ENCODE assay signal across 13 cellular contexts in genomic region chr17:45902892-45903346, GRCh38. TPM values are rescaled to one million over a fixed set of nuclear protein-coding genes. Genes with fewer than 3 reads are reported as not detected.
DNase-seq lines count a peak whose midpoint lies in the region; ATAC-seq, FAIRE-seq and TF ChIP-seq lines count a peak whose summit lies in the region.
"Had no signal": no experiment of that assay in that cellular context is flagged by ENCODE, and none has a peak within 500 bp of the region (broad histone marks: within the 10 kb centered on the region; RNA-seq: fewer than 3 reads in every experiment).

No MANE protein-coding gene starts in this region.

- no peaks in the 10 kb centered on the region; a peak in 1 of 3 replicates for H3K36me3 ChIP-seq in HEK293 (ENCODE audit: control insufficient read depth in 2 of 2, insufficient read depth in 1 of 2, low read length in 2 of 2)
- no peaks in the 10 kb centered on the region for H3K36me3 ChIP-seq in bronchial epithelial cell (ENCODE audit: control insufficient read depth, insufficient read depth, low read length)
- H3K36me3 ChIP-seq: thoracic aorta had no signal

- DNase-seq in NCI-H2107 (lab: John Stamatoyannopoulos, UW) = peak; percentile 65
- DNase-seq in bronchial epithelial cell (ENCODE audit: low read depth) = no peak
- peak; percentile 46 for DNase-seq in pons (ENCODE audit: low spot score)
- DNase-seq in activated naive CD8-positive, alpha-beta T cell treated with anti-CD3 and anti-CD28 coated beads for 36 hours = no peak
- DNase-seq: activated T-cell treated with anti-CD3 and anti-CD28 coated beads, Interleukin-2, amount 50 U/mL, for 24 hours; NCI-H1930 had no signal

- FAIRE-seq in bronchial epithelial cell (lab: Jason Lieb, UNC) = peak; percentile 88

- no peak overlapping the region for H3K4me3 Mint-ChIP-seq in activated naive CD8-positive, alpha-beta T cell treated with anti-CD3 and anti-CD28 coated beads for 36 hours
- H3K4me3 Mint-ChIP-seq: activated T-cell treated with anti-CD3 and anti-CD28 coated beads, Interleukin-2, amount 50 U/mL, for 24 hours had no signal

- H3K27ac ChIP-seq in HEK293 (ENCODE audit: extremely low read depth, low read depth, low read length) = no peak overlapping the region
- H3K27ac ChIP-seq: thoracic aorta had no signal

- H3K9me3 ChIP-seq in HEK293 (ENCODE audit: control insufficient read depth, insufficient read depth, low read depth, low read length) = no peaks in the 10 kb centered on the region
- H3K9me3 ChIP-seq: thoracic aorta had no signal

- H3K4me1 Mint-ChIP-seq in activated naive CD8-positive, alpha-beta T cell treated with anti-CD3 and anti-CD28 coated beads for 36 hours = peaks cover 12% of the 10 kb centered on the region

- H3K27me3 ChIP-seq in bronchial epithelial cell (ENCODE audit: control insufficient read depth, insufficient read depth, low read length) = peaks cover 13% of the 10 kb centered on the region

- ATAC-seq in HG03571 (IDR thresholded peaks at IDR 0.05; ENCODE audit: unreplicated experiment) (no peak), HG02759 (IDR thresholded peaks at IDR 0.05; ENCODE audit: unreplicated experiment) (no peak), GM21447 (IDR thresholded peaks at IDR 0.05; ENCODE audit: unreplicated experiment) (no peak)
- ATAC-seq: sciatic nerve had no signal

- H3K9me3 Mint-ChIP-seq in activated naive CD8-positive, alpha-beta T cell treated with anti-CD3 and anti-CD28 coated beads for 36 hours = no peaks in the 10 kb centered on the region
- H3K9me3 Mint-ChIP-seq: activated T-cell treated with anti-CD3 and anti-CD28 coated beads, Interleukin-2, amount 50 U/mL, for 24 hours had no signal

- CTCF ChIA-PET in HEK293 (lab: Yijun Ruan, JAX) = no interaction called here

- no peaks in the 10 kb centered on the region; the same call in 1 of the 2 replicates for H3K4me1 ChIP-seq in HEK293 (ENCODE audit: control insufficient read depth, insufficient read depth, low read length)

- H3K27me3 Mint-ChIP-seq in activated naive CD8-positive, alpha-beta T cell treated with anti-CD3 and anti-CD28 coated beads for 36 hours = peaks cover 81% of the 10 kb centered on the region

- POLR2A ChIA-PET in HEK293 (lab: Yijun Ruan, JAX) = no interaction called here

- H3K27ac Mint-ChIP-seq in activated naive CD8-positive, alpha-beta T cell treated with anti-CD3 and anti-CD28 coated beads for 36 hours = no peak overlapping the region
- H3K27ac Mint-ChIP-seq: activated T-cell treated with anti-CD3 and anti-CD28 coated beads, Interleukin-2, amount 50 U/mL, for 24 hours had no signal

- no peaks in the 10 kb centered on the region for H3K36me3 Mint-ChIP-seq in activated naive CD8-positive, alpha-beta T cell treated with anti-CD3 and anti-CD28 coated beads for 36 hours

- TF ChIP-seq CTCF in HEK293 (tag by site-specific recombination; IDR thresholded peaks at IDR 0.05) (no peak), bronchial epithelial cell (IDR thresholded peaks at IDR 0.05; ENCODE audit: insufficient read depth, low read length, severe bottlenecking) (no peak)

- H3K4me3 ChIP-seq in HEK293 (ENCODE audit: low read depth, low read length) (no peak overlapping the region), bronchial epithelial cell (ENCODE audit: low read depth, low read length) (no peak overlapping the region)
- H3K4me3 ChIP-seq: thoracic aorta had no signal

TF ChIP-seq in HEK293, 187 proteins besides CTCF, POLR2A, EP300 and RAD21:
- no peak for TF ChIP-seq KLF10 (tag by site-specific recombination; IDR thresholded peaks at IDR 0.05)
- peak; percentile 61; the same call in 1 of the 2 replicates for TF ChIP-seq REST (tag by site-specific recombination; IDR thresholded peaks at IDR 0.05)
- 0 out of 2 replicates have a peak, but pooled peaks have one; percentile 26 for TF ChIP-seq ZNF600 (tag by site-specific recombination; IDR thresholded peaks at IDR 0.05)
- TF ChIP-seq ZNF335 (tag by site-specific recombination; conservative IDR thresholded peaks at IDR 0.05) = no peak
- 0 out of 2 replicates have a peak, but pooled peaks have one; percentile 12 for TF ChIP-seq ZBTB17 (tag by site-specific recombination; IDR thresholded peaks at IDR 0.05)
- TF ChIP-seq ZIC2 (tag by site-specific recombination; IDR thresholded peaks at IDR 0.05) = no peak
- TF ChIP-seq ZNF341 (tag by site-specific recombination; IDR thresholded peaks at IDR 0.05; ENCODE audit: low read depth) = no peak
- no peak for TF ChIP-seq ZBTB49 (tag by site-specific recombination; IDR thresholded peaks at IDR 0.05; ENCODE audit: low read depth)
- TF ChIP-seq ZNF114 (tag by site-specific recombination; IDR thresholded peaks at IDR 0.05) = no peak

RNA-seq across cellular contexts. Expression of gene MAPT, which starts 8.6 kb away (rescaled TPM):
- total RNA-seq in bronchial epithelial cell = 0.13 and 0.26 TPM in 2 replicates
- total RNA-seq in activated naive CD8-positive, alpha-beta T cell treated with anti-CD3 and anti-CD28 coated beads for 36 hours = under 1 TPM; 0.68 to 0.88 TPM

RNA-seq across cellular contexts. Expression of gene SPPL2C, which starts 58.2 kb away (rescaled TPM):
- not detected in 2 replicates for total RNA-seq in bronchial epithelial cell
- not detected for total RNA-seq in activated naive CD8-positive, alpha-beta T cell treated with anti-CD3 and anti-CD28 coated beads for 36 hours
- total RNA-seq: HT1080, sciatic nerve, thoracic aorta had no signal

Comparison
In these comparisons a context has a peak if more than half of its experiments do, and no peak if none do; other contexts are left out.
1. DNase-seq: peak in NCI-H2107 (single experiment) and pons (single experiment); none in bronchial epithelial cell (single experiment) and activated naive CD8-positive, alpha-beta T cell treated with anti-CD3 and anti-CD28 coated beads for 36 hours (single experiment).